ENCODE assay signal across 1 cellular context in the genomic region with DNA sequence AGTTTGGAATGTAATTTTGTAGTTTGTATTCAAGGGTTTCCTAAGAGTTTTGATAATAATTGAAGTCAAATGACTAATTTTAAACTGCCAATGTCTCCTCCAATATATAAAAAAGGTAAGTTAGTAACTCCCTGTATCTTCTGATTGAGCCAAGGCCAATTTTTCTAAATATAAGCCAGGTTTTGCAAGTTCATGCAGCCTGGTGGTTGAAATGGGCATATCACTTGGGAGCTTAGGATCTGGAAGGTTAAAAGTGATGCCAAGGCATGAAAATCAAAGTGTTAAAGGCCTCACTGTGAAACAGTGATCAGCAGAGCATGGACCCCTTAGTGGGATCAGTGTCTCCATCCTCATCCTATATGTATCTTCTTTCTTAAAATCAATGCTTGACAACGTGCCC.
TF ChIP-seq lines count a peak whose summit lies in the region.

No MANE protein-coding gene starts in this region.

TF ChIP-seq in liver, 16 proteins besides CTCF, POLR2A, EP300 and RAD21 (continued from another document):
- TF ChIP-seq, protein P1, sequence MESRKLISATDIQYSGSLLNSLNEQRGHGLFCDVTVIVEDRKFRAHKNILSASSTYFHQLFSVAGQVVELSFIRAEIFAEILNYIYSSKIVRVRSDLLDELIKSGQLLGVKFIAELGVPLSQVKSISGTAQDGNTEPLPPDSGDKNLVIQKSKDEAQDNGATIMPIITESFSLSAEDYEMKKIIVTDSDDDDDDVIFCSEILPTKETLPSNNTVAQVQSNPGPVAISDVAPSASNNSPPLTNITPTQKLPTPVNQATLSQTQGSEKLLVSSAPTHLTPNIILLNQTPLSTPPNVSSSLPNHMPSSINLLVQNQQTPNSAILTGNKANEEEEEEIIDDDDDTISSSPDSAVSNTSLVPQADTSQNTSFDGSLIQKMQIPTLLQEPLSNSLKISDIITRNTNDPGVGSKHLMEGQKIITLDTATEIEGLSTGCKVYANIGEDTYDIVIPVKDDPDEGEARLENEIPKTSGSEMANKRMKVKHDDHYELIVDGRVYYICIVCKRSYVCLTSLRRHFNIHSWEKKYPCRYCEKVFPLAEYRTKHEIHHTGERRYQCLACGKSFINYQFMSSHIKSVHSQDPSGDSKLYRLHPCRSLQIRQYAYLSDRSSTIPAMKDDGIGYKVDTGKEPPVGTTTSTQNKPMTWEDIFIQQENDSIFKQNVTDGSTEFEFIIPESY (IDR thresholded peaks at IDR 0.05): no peak
- no peak for TF ChIP-seq RXRA (IDR thresholded peaks at IDR 0.05)
- no peak for TF ChIP-seq GABPA (IDR thresholded peaks at IDR 0.05 in 1 of 2, conservative IDR thresholded peaks at IDR 0.05 in 1 of 2)
- no peak for TF ChIP-seq ATF3 (IDR thresholded peaks at IDR 0.05)
- no peak for TF ChIP-seq HNF4G (IDR thresholded peaks at IDR 0.05)
TF ChIP-seq in liver: peak in this region for 0.
